14 cellular contexts compared by ENCODE assay signal in the genomic region with DNA sequence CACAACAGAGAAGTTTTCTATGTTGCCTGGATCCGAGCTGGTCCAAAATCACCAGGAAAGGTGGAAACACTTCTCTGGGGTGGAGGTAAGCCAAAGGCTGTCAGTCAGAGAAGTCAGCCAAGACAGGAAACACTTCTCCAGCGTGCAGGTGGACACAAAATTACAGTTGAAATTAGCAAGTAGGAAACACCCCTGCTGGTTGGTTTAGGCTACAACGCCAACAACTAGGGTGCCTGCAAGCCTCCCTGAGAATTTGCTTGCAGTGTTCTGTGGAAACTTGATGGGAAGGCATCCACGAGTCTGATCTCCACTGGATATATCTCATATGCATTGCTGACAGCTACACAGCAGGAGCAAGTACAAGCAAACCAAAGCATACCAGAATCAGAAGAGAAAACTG.
"Had no signal": no experiment of that assay in that cellular context is flagged by ENCODE, and none has a peak within 500 bp of the region (broad histone marks: within the 10 kb centered on the region; RNA-seq: fewer than 3 reads in every experiment).

No MANE protein-coding gene starts in this region.

- H3K27me3 ChIP-seq: brain microvascular endothelial cell, heart left ventricle had no signal

- H3K79me2 ChIP-seq: parathyroid adenoma had no signal

- H3K27me3 Mint-ChIP-seq: stimulated activated memory B cell treated with anti-CD40 and anti-IgM and Interleukin-4, amounts not matched to agents 10 μg/mL and 1 μg/mL and 100 μg/mL, for 72 hours had no signal

- H3K27ac ChIP-seq: brain microvascular endothelial cell, heart left ventricle, parathyroid adenoma had no signal

- H2AFZ ChIP-seq: parathyroid adenoma had no signal

- ATAC-seq: heart left ventricle; stimulated activated memory B cell treated with anti-CD40 and anti-IgM and Interleukin-4, amounts not matched to agents 10 μg/mL and 1 μg/mL and 100 μg/mL, for 72 hours had no signal

- H3K9me3 Mint-ChIP-seq: stimulated activated memory B cell treated with anti-CD40 and anti-IgM and Interleukin-4, amounts not matched to agents 10 μg/mL and 1 μg/mL and 100 μg/mL, for 72 hours had no signal

- H3K36me3 Mint-ChIP-seq: stimulated activated memory B cell treated with anti-CD40 and anti-IgM and Interleukin-4, amounts not matched to agents 10 μg/mL and 1 μg/mL and 100 μg/mL, for 72 hours had no signal

- H3K4me3 ChIP-seq: heart left ventricle had no signal

- H3K36me3 ChIP-seq: brain microvascular endothelial cell, heart left ventricle had no signal

- H3K4me1 ChIP-seq: heart left ventricle, parathyroid adenoma had no signal

- H3K27ac Mint-ChIP-seq: stimulated activated memory B cell treated with anti-CD40 and anti-IgM and Interleukin-4, amounts not matched to agents 10 μg/mL and 1 μg/mL and 100 μg/mL, for 72 hours had no signal

- H3K4me1 Mint-ChIP-seq: stimulated activated memory B cell treated with anti-CD40 and anti-IgM and Interleukin-4, amounts not matched to agents 10 μg/mL and 1 μg/mL and 100 μg/mL, for 72 hours had no signal

- DNase-seq: activated CD4-positive, alpha-beta T cell treated with anti-CD3 and anti-CD28 coated beads, Interleukin-2, amount 50 U/mL, for 1 hour; activated CD4-positive, CD25-positive, alpha-beta regulatory T cell; activated CD8-positive, alpha-beta memory T cell treated with anti-CD3 and anti-CD28 coated beads for 24 hours; activated naive CD4-positive, alpha-beta T cell treated with Interleukin-2 at 50 U/mL for 16 hours; anterior cingulate cortex; brain microvascular endothelial cell; cortex of kidney; effector CD4-positive, alpha-beta T cell; foreskin melanocyte; heart left ventricle; islet precursor cell; T-helper 2 cell had no signal

- H3K4me3 Mint-ChIP-seq: stimulated activated memory B cell treated with anti-CD40 and anti-IgM and Interleukin-4, amounts not matched to agents 10 μg/mL and 1 μg/mL and 100 μg/mL, for 72 hours had no signal
